ENCODE assay signal across 16 cellular contexts in the genomic region with DNA sequence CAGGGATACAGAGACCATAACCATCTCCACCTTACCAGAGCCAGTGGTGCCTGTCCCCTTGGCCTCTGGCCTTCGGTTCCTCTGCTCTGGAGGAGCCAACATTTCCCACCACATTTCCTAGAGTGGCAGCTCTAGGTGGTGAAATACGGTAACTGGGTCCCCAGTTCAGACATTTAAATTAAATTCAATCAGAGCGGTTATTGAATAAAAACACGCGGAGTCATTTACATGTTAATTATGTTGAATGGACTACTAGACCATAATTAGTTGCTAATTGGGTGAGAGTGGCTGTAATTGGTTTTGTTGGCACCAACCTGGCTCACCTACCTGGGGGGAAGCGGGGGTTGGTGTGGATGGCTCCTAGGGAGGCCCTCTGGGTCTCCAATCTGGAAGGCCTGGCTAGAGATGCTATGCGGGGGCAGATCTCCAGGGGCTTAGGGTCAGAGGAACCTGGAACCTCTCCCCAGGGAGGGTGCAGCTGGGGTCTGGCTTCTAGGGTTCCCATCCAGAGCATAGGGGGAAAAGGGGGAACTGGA. TPM values are rescaled to one million over a fixed set of nuclear protein-coding genes. Genes with fewer than 3 reads are reported as not detected.
DNase-seq lines count a peak whose midpoint lies in the region; ATAC-seq and TF ChIP-seq lines count a peak whose summit lies in the region.
"Had no signal": no experiment of that assay in that cellular context is flagged by ENCODE, and none has a peak within 500 bp of the region (broad histone marks: within the 10 kb centered on the region; RNA-seq: fewer than 3 reads in every experiment).

No MANE protein-coding gene starts in this region.

- H3K4me3 Mint-ChIP-seq in HFFc6 (no peak overlapping the region), WTC11 (no peak overlapping the region)
- H3K4me3 Mint-ChIP-seq in activated CD4-positive, alpha-beta T cell treated with anti-CD3 and anti-CD28 coated beads for 36 hours = no peak overlapping the region
- H3K4me3 Mint-ChIP-seq: central memory CD8-positive, alpha-beta T cell; IgD-negative memory B cell; stimulated activated naive CD8-positive, alpha-beta T cell treated with anti-CD3 and anti-CD28 coated beads, Interleukin-15, Interleukin-2, amounts not matched to agents 100 ng/mL and 50 ng/mL, for 24 hours had no signal

- H3K4me1 Mint-ChIP-seq in HFFc6 (ENCODE audit: low read depth) (peaks cover 73% of the 10 kb centered on the region), WTC11 (peaks cover 50% of the 10 kb centered on the region)
- H3K4me1 Mint-ChIP-seq in activated CD4-positive, alpha-beta T cell treated with anti-CD3 and anti-CD28 coated beads for 36 hours = no peaks in the 10 kb centered on the region
- H3K4me1 Mint-ChIP-seq: central memory CD8-positive, alpha-beta T cell; IgD-negative memory B cell had no signal

- no peak for DNase-seq in HFFc6
- no peak for DNase-seq in WTC11 (ENCODE audit: low spot score)
- no peak for DNase-seq in lower lobe of right lung
- DNase-seq in activated CD4-positive, alpha-beta T cell treated with anti-CD3 and anti-CD28 coated beads for 36 hours = no peak
- DNase-seq in 8988T = no peak
- DNase-seq: activated naive CD4-positive, alpha-beta T cell treated with Interleukin-2 at 50 U/mL for 16 hours; GDM1; NCI-H1694; NCI-H526 treated with DMSO at 0.1 percent for 48 hours had no signal

- CTCF ChIA-PET in WTC11 (lab: Charles Lee) = no interaction called here
- CTCF ChIA-PET in activated CD4-positive, alpha-beta T cell treated with anti-CD3 and anti-CD28 coated beads for 36 hours (lab: Charles Lee) = interaction anchor here (1.4 kb wide), 1 partner anchor 28 kb away, joined by 4 read pairs; no protein-coding TSS in a partner anchor

- H3K4me3 ChIP-seq in lower lobe of right lung = no peak overlapping the region
- no peak overlapping the region for H3K4me3 ChIP-seq in stomach smooth muscle (ENCODE audit: low read length in 2 of 2)

- H3K9ac ChIP-seq in stomach smooth muscle (ENCODE audit: low read length in 2 of 2) = no peak overlapping the region

- H3K27ac Mint-ChIP-seq in HFFc6 (peak overlapping the region; percentile 69), WTC11 (peak overlapping the region; percentile 78)
- no peak overlapping the region for H3K27ac Mint-ChIP-seq in activated CD4-positive, alpha-beta T cell treated with anti-CD3 and anti-CD28 coated beads for 36 hours
- H3K27ac Mint-ChIP-seq: IgD-negative memory B cell; stimulated activated naive CD8-positive, alpha-beta T cell treated with anti-CD3 and anti-CD28 coated beads, Interleukin-15, Interleukin-2, amounts not matched to agents 100 ng/mL and 50 ng/mL, for 24 hours had no signal

- H3K27me3 ChIP-seq in lower lobe of right lung (ENCODE audit: low read depth) (no peaks in the 10 kb centered on the region), stomach smooth muscle (ENCODE audit: control insufficient read depth in 1 of 2, insufficient read depth in 2 of 2, low read length in 2 of 2) (no peaks in the 10 kb centered on the region)

- ATAC-seq in WTC11 (no peak), lower lobe of right lung (no peak), HG02884 (IDR thresholded peaks at IDR 0.05; ENCODE audit: unreplicated experiment) (no peak)
- no peak for ATAC-seq in activated CD4-positive, alpha-beta T cell treated with anti-CD3 and anti-CD28 coated beads for 36 hours

- H3K36me3 ChIP-seq in lower lobe of right lung = no peaks in the 10 kb centered on the region
- H3K36me3 ChIP-seq in stomach smooth muscle (ENCODE audit: control insufficient read depth in 2 of 2, insufficient read depth in 2 of 2, low read length in 2 of 2) = no peaks in the 10 kb centered on the region

- H3K4me1 ChIP-seq in lower lobe of right lung (peaks cover 93% of the 10 kb centered on the region), stomach smooth muscle (ENCODE audit: control insufficient read depth, insufficient read depth, low read length) (peaks cover 81% of the 10 kb centered on the region)

- H3K9me3 ChIP-seq in lower lobe of right lung (no peaks in the 10 kb centered on the region), stomach smooth muscle (ENCODE audit: control insufficient read depth in 2 of 2, low read length in 2 of 2) (no peaks in the 10 kb centered on the region)

- POLR2A ChIA-PET in WTC11 (lab: Charles Lee) = no interaction called here
- POLR2A ChIA-PET in activated CD4-positive, alpha-beta T cell treated with anti-CD3 and anti-CD28 coated beads for 36 hours (lab: Charles Lee) = no interaction called here

- TF ChIP-seq CTCF in HFFc6 (IDR thresholded peaks at IDR 0.05) = no peak
- TF ChIP-seq CTCF in WTC11 (IDR thresholded peaks at IDR 0.05) = no peak
- TF ChIP-seq CTCF in lower lobe of right lung (IDR thresholded peaks at IDR 0.05) = no peak

- no peaks in the 10 kb centered on the region; the same call in 1 of the 2 replicates for H3K27me3 Mint-ChIP-seq in HFFc6 (ENCODE audit: insufficient read depth)
- no peaks in the 10 kb centered on the region for H3K27me3 Mint-ChIP-seq in WTC11 (ENCODE audit: low read depth)
- H3K27me3 Mint-ChIP-seq in activated CD4-positive, alpha-beta T cell treated with anti-CD3 and anti-CD28 coated beads for 36 hours = no peaks in the 10 kb centered on the region
- H3K27me3 Mint-ChIP-seq: stimulated activated naive CD8-positive, alpha-beta T cell treated with anti-CD3 and anti-CD28 coated beads, Interleukin-15, Interleukin-2, amounts not matched to agents 100 ng/mL and 50 ng/mL, for 24 hours had no signal

- peak overlapping the region; percentile 76 for H3K27ac ChIP-seq in lower lobe of right lung
- peak overlapping the region; percentile 89 for H3K27ac ChIP-seq in stomach smooth muscle (ENCODE audit: low read length)

- no peaks in the 10 kb centered on the region for H3K9me3 Mint-ChIP-seq in HFFc6
- no peaks in the 10 kb centered on the region for H3K9me3 Mint-ChIP-seq in WTC11
- H3K9me3 Mint-ChIP-seq in activated CD4-positive, alpha-beta T cell treated with anti-CD3 and anti-CD28 coated beads for 36 hours (ENCODE audit: low read depth) = no peaks in the 10 kb centered on the region
- H3K9me3 Mint-ChIP-seq: central memory CD8-positive, alpha-beta T cell; IgD-negative memory B cell; stimulated activated naive CD8-positive, alpha-beta T cell treated with anti-CD3 and anti-CD28 coated beads, Interleukin-15, Interleukin-2, amounts not matched to agents 100 ng/mL and 50 ng/mL, for 24 hours had no signal

- intact Hi-C loops in lower lobe of right lung (cut with DNase I) = no loop called here
- intact Hi-C loops in activated CD4-positive, alpha-beta T cell treated with anti-CD3 and anti-CD28 coated beads for 36 hours (cut with DNase I, micrococcal nuclease) = no loop called here

- H3K36me3 Mint-ChIP-seq in HFFc6 (ENCODE audit: low read depth) (no peaks in the 10 kb centered on the region), WTC11 (peaks cover 10% of the 10 kb centered on the region; the same call in 1 of the 2 replicates)
- H3K36me3 Mint-ChIP-seq in activated CD4-positive, alpha-beta T cell treated with anti-CD3 and anti-CD28 coated beads for 36 hours (ENCODE audit: low read depth) = no peaks in the 10 kb centered on the region

TF ChIP-seq in WTC11, 78 proteins besides CTCF, POLR2A, EP300 and RAD21 (continues in another document):
- TF ChIP-seq NFATC4 (CRISPR knock-in tag; IDR thresholded peaks at IDR 0.05) (no peak), MYBL2 (CRISPR knock-in tag; IDR thresholded peaks at IDR 0.05) (no peak), SMAD4 (CRISPR knock-in tag; IDR thresholded peaks at IDR 0.05) (no peak), JAZF1 (CRISPR knock-in tag; IDR thresholded peaks at IDR 0.05) (no peak), ZNF138 (CRISPR knock-in tag; conservative IDR thresholded peaks at IDR 0.05) (no peak), SOX15 (CRISPR knock-in tag; IDR thresholded peaks at IDR 0.05) (no peak)
- TF ChIP-seq, protein P1, sequence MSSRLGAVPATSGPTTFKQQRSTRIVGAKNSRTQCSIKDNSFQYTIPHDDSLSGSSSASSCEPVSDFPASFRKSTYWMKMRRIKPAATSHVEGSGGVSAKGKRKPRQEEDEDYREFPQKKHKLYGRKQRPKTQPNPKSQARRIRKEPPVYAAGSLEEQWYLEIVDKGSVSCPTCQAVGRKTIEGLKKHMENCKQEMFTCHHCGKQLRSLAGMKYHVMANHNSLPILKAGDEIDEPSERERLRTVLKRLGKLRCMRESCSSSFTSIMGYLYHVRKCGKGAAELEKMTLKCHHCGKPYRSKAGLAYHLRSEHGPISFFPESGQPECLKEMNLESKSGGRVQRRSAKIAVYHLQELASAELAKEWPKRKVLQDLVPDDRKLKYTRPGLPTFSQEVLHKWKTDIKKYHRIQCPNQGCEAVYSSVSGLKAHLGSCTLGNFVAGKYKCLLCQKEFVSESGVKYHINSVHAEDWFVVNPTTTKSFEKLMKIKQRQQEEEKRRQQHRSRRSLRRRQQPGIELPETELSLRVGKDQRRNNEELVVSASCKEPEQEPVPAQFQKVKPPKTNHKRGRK (CRISPR knock-in tag; IDR thresholded peaks at IDR 0.05; ENCODE audit: borderline replicate concordance) = no peak
- TF ChIP-seq, protein P2, sequence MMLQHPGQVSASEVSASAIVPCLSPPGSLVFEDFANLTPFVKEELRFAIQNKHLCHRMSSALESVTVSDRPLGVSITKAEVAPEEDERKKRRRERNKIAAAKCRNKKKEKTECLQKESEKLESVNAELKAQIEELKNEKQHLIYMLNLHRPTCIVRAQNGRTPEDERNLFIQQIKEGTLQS (CRISPR knock-in tag; conservative IDR thresholded peaks at IDR 0.05) = no peak

RNA-seq across cellular contexts. Expression of a gene that starts 12.7 kb away (rescaled TPM):
- 10 to 100 TPM; 20.5 to 35.6 (median 22.8) TPM for total RNA-seq in HFFc6 (2021; fragmentation: NEBNext Ultra II Directional; extraction: Animal tissue kit (Norgen Biotek cat#: 25700))
- total RNA-seq in WTC11 (2021) = 49.0 to 52.0 TPM (median 52.0 TPM) in 3 replicates
- 44.7 TPM for total RNA-seq in lower lobe of right lung
- total RNA-seq in activated CD4-positive, alpha-beta T cell treated with anti-CD3 and anti-CD28 coated beads for 36 hours = under 1 TPM; 0.25 to 0.46 TPM

RNA-seq across cellular contexts. Expression of a gene that starts 23.6 kb away (rescaled TPM):
- total RNA-seq in HFFc6 (2021; fragmentation: NEBNext Ultra II Directional; extraction: Animal tissue kit (Norgen Biotek cat#: 25700)) = not detected
- total RNA-seq in WTC11 (2021) (0.13 to 0.39 TPM (median 0.14 TPM) in 3 replicates), lower lobe of right lung (not detected)
- total RNA-seq in activated CD4-positive, alpha-beta T cell treated with anti-CD3 and anti-CD28 coated beads for 36 hours = under 1 TPM in 1 of 2 experiments, not detected in 1; 0.14 TPM
- total RNA-seq: activated CD8-positive, alpha-beta memory T cell treated with anti-CD3 and anti-CD28 coated beads for 36 hours; mucosa of gallbladder had no signal

RNA-seq across cellular contexts. Expression of a gene that starts 37.2 kb away (rescaled TPM):
- under 1 TPM in 2 of 6 experiments, not detected in 4; 0.16 to 0.24 TPM for total RNA-seq in HFFc6 (2021; fragmentation: NEBNext Ultra II Directional; extraction: Animal tissue kit (Norgen Biotek cat#: 25700))
- total RNA-seq in WTC11 (2021) (0.90 to 1.6 TPM (median 1.3 TPM) in 3 replicates), lower lobe of right lung (not detected)
- under 1 TPM in 1 of 2 experiments, not detected in 1; 0.12 TPM for total RNA-seq in activated CD4-positive, alpha-beta T cell treated with anti-CD3 and anti-CD28 coated beads for 36 hours

Comparison
In these comparisons a context has a peak if more than half of its experiments do, and no peak if none do; other contexts are left out.
1. RNA of a gene that starts 12.7 kb away (total RNA-seq): 49.0 to 52.0 TPM in WTC11, 44.7 TPM in lower lobe of right lung (single experiment) and 20.5 to 35.6 TPM in HFFc6; 0.25 to 0.46 TPM in activated CD4-positive, alpha-beta T cell treated with anti-CD3 and anti-CD28 coated beads for 36 hours; every median in the first group is over 10 times any median in the second.